Comparison of ENCODE assay signal across 8 cellular contexts in the genomic region with DNA sequence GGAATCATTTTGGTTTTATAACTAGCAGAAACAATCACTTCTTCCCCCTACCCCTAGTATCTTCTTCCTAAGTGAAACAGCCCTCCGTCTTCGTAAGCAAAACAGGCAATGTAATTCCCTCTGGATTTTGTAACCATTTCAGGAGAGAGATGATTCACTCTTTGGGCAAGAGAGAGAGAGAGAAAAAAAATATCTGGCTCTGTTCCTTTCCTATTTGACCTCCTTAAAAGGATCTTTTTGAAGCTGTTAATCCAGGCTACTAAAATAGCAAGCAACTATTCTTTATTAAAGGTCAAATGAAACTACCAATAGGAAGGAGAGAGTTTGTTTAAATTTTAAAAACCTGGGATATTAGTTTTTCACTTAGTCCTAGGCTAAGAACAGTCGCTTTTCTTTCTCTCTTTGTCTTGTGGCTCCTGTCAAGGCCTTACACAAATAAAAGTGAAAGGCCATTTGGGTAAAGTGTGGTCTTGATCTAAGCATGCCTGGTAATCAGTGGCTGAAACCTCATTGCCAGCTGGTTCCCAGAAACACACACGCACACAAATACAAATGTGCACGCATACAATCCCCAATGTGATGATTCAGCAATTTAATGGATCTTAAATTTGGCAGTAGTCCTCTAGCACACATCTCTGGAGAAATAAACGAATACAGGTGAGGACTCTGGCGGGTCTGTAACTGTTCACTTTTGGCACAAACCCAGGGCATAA.
DNase-seq lines count a peak whose midpoint lies in the region; ATAC-seq and TF ChIP-seq lines count a peak whose summit lies in the region.

No MANE protein-coding gene starts in this region.

- H3K4me1 ChIP-seq in cardiac muscle cell (ENCODE audit: low read depth): peaks cover 3% of the 10 kb centered on the region

- H3K27ac Mint-ChIP-seq in activated CD8-positive, alpha-beta memory T cell treated with anti-CD3 and anti-CD28 coated beads, Interleukin-2, amount 10 ng/mL, durations not matched to agents 7 days and 5 days: no peak overlapping the region

- CTCF ChIA-PET in activated CD8-positive, alpha-beta memory T cell treated with anti-CD3 and anti-CD28 coated beads, Interleukin-2, amount 10 ng/mL, durations not matched to agents 7 days and 5 days (lab: Charles Lee): no interaction called here

- H3K36me3 ChIP-seq in cardiac muscle cell: no peaks in the 10 kb centered on the region

- no peaks in the 10 kb centered on the region for H3K36me3 Mint-ChIP-seq in activated CD8-positive, alpha-beta memory T cell treated with anti-CD3 and anti-CD28 coated beads, Interleukin-2, amount 10 ng/mL, durations not matched to agents 7 days and 5 days

- H3K27ac ChIP-seq in cardiac muscle cell (peak overlapping the region; percentile 19), skin epidermis (peak overlapping the region in 17 of 21 experiments; percentile 1 to 84 (median 40))

- no peak for ATAC-seq in GM18870 (IDR thresholded peaks at IDR 0.05; ENCODE audit: unreplicated experiment)
- no peak for ATAC-seq in activated CD8-positive, alpha-beta memory T cell treated with anti-CD3 and anti-CD28 coated beads, Interleukin-2, amount 10 ng/mL, durations not matched to agents 7 days and 5 days

- H3K4me3 ChIP-seq in HFF-Myc (replicated peaks; ENCODE audit: low read depth, low read length) (no peak overlapping the region), cardiac muscle cell (no peak overlapping the region), skin epidermis (no peak overlapping the region)

- no peaks in the 10 kb centered on the region for H3K27me3 ChIP-seq in cardiac muscle cell

- no peaks in the 10 kb centered on the region for H3K27me3 Mint-ChIP-seq in activated CD8-positive, alpha-beta memory T cell treated with anti-CD3 and anti-CD28 coated beads, Interleukin-2, amount 10 ng/mL, durations not matched to agents 7 days and 5 days

- H3K4me3 Mint-ChIP-seq in activated CD8-positive, alpha-beta memory T cell treated with anti-CD3 and anti-CD28 coated beads, Interleukin-2, amount 10 ng/mL, durations not matched to agents 7 days and 5 days: no peak overlapping the region

- no peaks in the 10 kb centered on the region for H3K9me3 Mint-ChIP-seq in activated CD8-positive, alpha-beta memory T cell treated with anti-CD3 and anti-CD28 coated beads, Interleukin-2, amount 10 ng/mL, durations not matched to agents 7 days and 5 days (ENCODE audit: low read depth)

- no peaks in the 10 kb centered on the region for H3K4me1 Mint-ChIP-seq in activated CD8-positive, alpha-beta memory T cell treated with anti-CD3 and anti-CD28 coated beads, Interleukin-2, amount 10 ng/mL, durations not matched to agents 7 days and 5 days

- TF ChIP-seq CTCF in HFF-Myc (IDR thresholded peaks at IDR 0.05; ENCODE audit: low read depth, low read length, missing control alignments): no peak
- no peak for TF ChIP-seq CTCF in cardiac muscle cell (IDR thresholded peaks at IDR 0.05; ENCODE audit: low read depth, low read length)

- H3K9me3 ChIP-seq in cardiac muscle cell (ENCODE audit: low read depth): no peaks in the 10 kb centered on the region

- DNase-seq in HFF-Myc (ENCODE audit: extremely low read depth, low read depth) (peak; percentile 70), amniotic epithelial cell (ENCODE audit: low read depth) (peak; percentile 91), cardiac muscle cell (ENCODE audit: low read depth in 1 of 2, low spot score in 1 of 2) (peak in 1 of 2 donors; percentile 92), DMS53 (lab: John Stamatoyannopoulos, UW) (no peak), SKM-1 treated with dmso at 0.1 percent for 144 hours (lab: John Stamatoyannopoulos, UW; ENCODE audit: unreplicated experiment) (no peak)
- no peak for DNase-seq in activated CD8-positive, alpha-beta memory T cell treated with anti-CD3 and anti-CD28 coated beads, Interleukin-2, amount 10 ng/mL, durations not matched to agents 7 days and 5 days

Comparison
In these comparisons a context has a peak if more than half of its experiments do, and no peak if none do; other contexts are left out.
1. DNase-seq: peak in HFF-Myc (single experiment) and amniotic epithelial cell (single experiment); none in DMS53 (single experiment), activated CD8-positive, alpha-beta memory T cell treated with anti-CD3 and anti-CD28 coated beads, Interleukin-2, amount 10 ng/mL, durations not matched to agents 7 days and 5 days (single experiment) and SKM-1 treated with dmso at 0.1 percent for 144 hours (single experiment).